In genomic region chr7:23373151-23374004, GRCh38 we compare ENCODE assay signal across 8 cellular contexts.
DNase-seq lines count a peak whose midpoint lies in the region; FAIRE-seq and TF ChIP-seq lines count a peak whose summit lies in the region.

No MANE protein-coding gene starts in this region.

- H3K4ac ChIP-seq in H9 (ENCODE audit: low read depth, low read length), result no peak overlapping the region

- H3K9me3 ChIP-seq in H9 (ENCODE audit: control insufficient read depth, low read depth, low read length), result no peaks in the 10 kb centered on the region

- no peak overlapping the region for H2BK5ac ChIP-seq in H9 (ENCODE audit: insufficient read length, low read length)

- H3K4me1 Mint-ChIP-seq in H9, result peaks cover 33 to 48% of the 10 kb centered on the region in 2 experiments

- H3K27me3 ChIP-seq in H9 (ENCODE audit: insufficient read depth, low read length), result no peaks in the 10 kb centered on the region

- H4K20me1 ChIP-seq in H9 (ENCODE audit: control insufficient read depth, insufficient read depth, insufficient read length), result no peaks in the 10 kb centered on the region

- H2BK20ac ChIP-seq in H9 (ENCODE audit: low read depth, low read length, poor library complexity, severe bottlenecking), result no peak overlapping the region

- H2AFZ ChIP-seq in H9 (ENCODE audit: low read length), result no peak overlapping the region

- H3K23ac ChIP-seq in H9 (ENCODE audit: insufficient read length, low read depth, low read length), result no peak overlapping the region

- no CpG with 5 or more reads among the region's 6 CpGs for WGBS in H9 (ENCODE audit: extremely low coverage, insufficient read length, low lambda C conversion rate)

- H3K27me3 Mint-ChIP-seq in H9 (ENCODE audit: low read depth), result no peaks in the 10 kb centered on the region

- no peak overlapping the region for H4K8ac ChIP-seq in H9 (replicated peaks; ENCODE audit: insufficient read length, low read depth, low read length)

- peaks cover 18% of the 10 kb centered on the region for H3K79me1 ChIP-seq in H9 (ENCODE audit: insufficient read depth, low read depth, low read length, poor library complexity, severe bottlenecking)

- H4K91ac ChIP-seq in H9 (ENCODE audit: insufficient read length, low read depth, low read length), result no peak overlapping the region

- H3K36me3 Mint-ChIP-seq in H9 (ENCODE audit: insufficient read depth in 1 of 3, low read depth in 3 of 3), result peaks cover 6 to 35% (median 28%) of the 10 kb centered on the region in 3 experiments

- peak overlapping the region; percentile 6 to 58 (median 35); a peak in 5 of 7 replicates for H3K27ac Mint-ChIP-seq in H9

- no peak overlapping the region for H3K18ac ChIP-seq in H9 (ENCODE audit: insufficient read length, low read depth, low read length)

- no peak overlapping the region for H3K56ac ChIP-seq in H9 (ENCODE audit: insufficient read length, low read depth, low read length)

- H3K4me3 Mint-ChIP-seq in H9, result no peak overlapping the region

- H3K9ac ChIP-seq in H9 (ENCODE audit: extremely low read depth, insufficient read length, low read length), result no peak overlapping the region

- H3K9me3 Mint-ChIP-seq in H9, result no peaks in the 10 kb centered on the region

- no peak overlapping the region for H2BK120ac ChIP-seq in H9 (ENCODE audit: low read depth, low read length, poor library complexity, severe bottlenecking)

- H3K79me2 ChIP-seq in H9 (ENCODE audit: insufficient read depth, low read length), result peaks cover 13% of the 10 kb centered on the region; the same call in 1 of the 2 replicates

- H3K4me2 ChIP-seq in H9 (ENCODE audit: insufficient read depth, insufficient read length, low read length), result no peak overlapping the region

- no peak overlapping the region for H4K5ac ChIP-seq in H9 (ENCODE audit: insufficient read length, low read depth, low read length)

- peak; percentile 67 for FAIRE-seq in GM12891 (lab: Jason Lieb, UNC)

- no peaks in the 10 kb centered on the region for H3K23me2 ChIP-seq in H9 (ENCODE audit: insufficient read length, low read depth, low read length, poor library complexity, severe bottlenecking)

- H2AK5ac ChIP-seq in H9 (ENCODE audit: insufficient read length, low read length), result no peak overlapping the region

- H3K14ac ChIP-seq in H9 (ENCODE audit: insufficient read depth, low read length), result no peak overlapping the region

- TF ChIP-seq CTCF in H9 (conservative IDR thresholded peaks at IDR 0.05) (no peak), NB4 (IDR thresholded peaks at IDR 0.05; ENCODE audit: low read depth, low read length) (no peak)

- H2BK15ac ChIP-seq in H9 (ENCODE audit: low read depth, low read length), result no peak overlapping the region

- no peak overlapping the region for H3T11ph ChIP-seq in H9 (ENCODE audit: low read length)

- no peak overlapping the region for H2BK12ac ChIP-seq in H9 (ENCODE audit: insufficient read length, low read depth, low read length)

- no peak overlapping the region for H3K4me3 ChIP-seq in NB4 (ENCODE audit: low read depth, low read length)

- DNase-seq in GM12891 (ENCODE audit: insufficient read length, low spot score) (no peak), H9 (no peak), NB4 (ENCODE audit: low read depth) (peak; percentile 30), GM19238 (ENCODE audit: insufficient read length, low spot score) (no peak), occipital lobe (lab: John Stamatoyannopoulos, UW) (no peak), NCI-H1694 treated with DMSO at 0.1 percent for 48 hours (lab: John Stamatoyannopoulos, UW) (no peak)
- peak; percentile 45 for DNase-seq in activated CD8-positive, alpha-beta memory T cell treated with anti-CD3 and anti-CD28 coated beads, Interleukin-2, amount 50 U/mL, for 4 hours
- DNase-seq in stimulated activated CD4-positive, alpha-beta T cell treated with anti-CD3 and anti-CD28 coated beads, Interleukin-12 subunit alpha, Interleukin-12 subunit beta, amount 100 ng/mL, for 24 hours (ENCODE audit: low read depth in 2 of 2), result peak; percentile 28 to 52

- H3K27ac ChIP-seq in H9 (ENCODE audit: insufficient read length, low read depth, low read length), result no peak overlapping the region

- no peak for TF ChIP-seq POLR2A in GM12891 (IDR thresholded peaks at IDR 0.05; ENCODE audit: low read depth, low read length)
- TF ChIP-seq POLR2A in NB4 (IDR thresholded peaks at IDR 0.05; ENCODE audit: extremely low read depth, insufficient read length), result no peak

- peaks cover 2% of the 10 kb centered on the region; the same call in 1 of the 2 replicates for H3K4me1 ChIP-seq in H9 (ENCODE audit: insufficient read depth, low read length)

TF ChIP-seq in GM12891, 5 proteins besides CTCF, POLR2A, EP300 and RAD21:
- peak; percentile 67; the same call in 1 of the 2 replicates for TF ChIP-seq POU2F2 (IDR thresholded peaks at IDR 0.05; ENCODE audit: low read depth, low read length)
- TF ChIP-seq PAX5 (IDR thresholded peaks at IDR 0.05; ENCODE audit: insufficient read depth, low read length, severe bottlenecking), result no peak
- TF ChIP-seq SPI1 (IDR thresholded peaks at IDR 0.05; ENCODE audit: low read depth, low read length), result peak; percentile 68
TF ChIP-seq in GM12891: peak in this region for 2.

Comparison
In these comparisons a context has a peak if more than half of its experiments do, and no peak if none do; other contexts are left out.
1. DNase-seq: peak in NB4 (single experiment), activated CD8-positive, alpha-beta memory T cell treated with anti-CD3 and anti-CD28 coated beads, Interleukin-2, amount 50 U/mL, for 4 hours (single experiment) and stimulated activated CD4-positive, alpha-beta T cell treated with anti-CD3 and anti-CD28 coated beads, Interleukin-12 subunit alpha, Interleukin-12 subunit beta, amount 100 ng/mL, for 24 hours (2 of 2); none in GM12891 (single experiment), H9 (single experiment), GM19238 (single experiment), occipital lobe (single experiment) and NCI-H1694 treated with DMSO at 0.1 percent for 48 hours (single experiment).